Comparison of ENCODE assay signal across 8 cellular contexts in genomic region chr20:833450-834150, GRCh38. TPM values are rescaled to one million over a fixed set of nuclear protein-coding genes. Genes with fewer than 3 reads are reported as not detected.
DNase-seq lines count a peak whose midpoint lies in the region; ATAC-seq, FAIRE-seq and TF ChIP-seq lines count a peak whose summit lies in the region.

Gene FAM110A (plus strand): TSS chr20:833715. CDS start chr20:844805, 11,090 bp downstream.

- peak within 1 kb of the TSS; percentile 91 for H3K4me3 Mint-ChIP-seq in activated T-helper 17 cell treated with anti-CD3 and anti-CD28 coated beads, Interleukin-2, amount 50 U/mL, for 72 hours
- peak within 1 kb of the TSS; percentile 81 to 94 (median 88) for H3K4me3 Mint-ChIP-seq in naive thymus-derived CD8-positive, alpha-beta T cell
- peak within 1 kb of the TSS; percentile 94 to 97 for H3K4me3 Mint-ChIP-seq in stimulated activated naive B cell treated with anti-CD40 and anti-IgM and Interleukin-4, amounts not matched to agents 10 μg/mL and 1 μg/mL and 100 μg/mL, for 72 hours

- POLR2A ChIA-PET in naive thymus-derived CD8-positive, alpha-beta T cell (lab: Charles Lee) = interaction anchor here (0.5 to 3.8 kb wide), 10 partner anchors 11 to 1269 kb away, joined by 3 to 99 read pairs (median 3); partner anchors contain the start of gene PSMF1

- peak; percentile 95 for DNase-seq in ELR (ENCODE audit: low read depth)
- DNase-seq in H54 (ENCODE audit: insufficient read length, low spot score) = peak; percentile 95
- DNase-seq in LoVo (ENCODE audit: low spot score) = peak; percentile 93
- peak; percentile 96 for DNase-seq in RWPE2 (ENCODE audit: low spot score)
- DNase-seq in fibroblast of lung (ENCODE audit: low read depth in 2 of 2) = peak; percentile 89 to 94
- peak; percentile 90 to 97 (median 94) for DNase-seq in naive thymus-derived CD8-positive, alpha-beta T cell
- peak; percentile 94 for DNase-seq in stimulated activated naive B cell treated with anti-CD40 and anti-IgM and Interleukin-4, amounts not matched to agents 10 μg/mL and 1 μg/mL and 100 μg/mL, for 72 hours

- peaks cover 34% of the 10 kb centered on the region for H3K79me2 ChIP-seq in fibroblast of lung (ENCODE audit: control insufficient read depth, insufficient read depth, low read length)

- H3K36me3 ChIP-seq in RWPE2 (ENCODE audit: low read depth) (no peaks in the 10 kb centered on the region; the same call in 1 of the 2 replicates), fibroblast of lung (ENCODE audit: control insufficient read depth, insufficient read depth, low read length) (no peaks in the 10 kb centered on the region)

- H3K27ac ChIP-seq in RWPE2 (ENCODE audit: poor library complexity, severe bottlenecking) (peak within 1 kb of the TSS; percentile 75), fibroblast of lung (ENCODE audit: insufficient read depth, low read length) (peak within 1 kb of the TSS; percentile 90)

- no peaks in the 10 kb centered on the region for H3K27me3 ChIP-seq in RWPE2 (ENCODE audit: insufficient read depth, poor library complexity, severe bottlenecking)
- H3K27me3 ChIP-seq in fibroblast of lung (ENCODE audit: control insufficient read depth, insufficient read depth, low read length) = no peaks in the 10 kb centered on the region

- ATAC-seq in RWPE2 (ENCODE audit: low read depth) = peak; percentile 92
- peak; percentile 89 for ATAC-seq in activated T-helper 17 cell treated with anti-CD3 and anti-CD28 coated beads, Interleukin-2, amount 50 U/mL, for 72 hours (replicated peaks)
- ATAC-seq in naive thymus-derived CD8-positive, alpha-beta T cell = peak; percentile 89 to 94
- ATAC-seq in stimulated activated naive B cell treated with anti-CD40 and anti-IgM and Interleukin-4, amounts not matched to agents 10 μg/mL and 1 μg/mL and 100 μg/mL, for 72 hours (replicated peaks) = peak; percentile 90 to 93

- peak within 1 kb of the TSS; percentile 91 for H3K27ac Mint-ChIP-seq in activated T-helper 17 cell treated with anti-CD3 and anti-CD28 coated beads, Interleukin-2, amount 50 U/mL, for 72 hours
- peak within 1 kb of the TSS; percentile 60 to 96 (median 89) for H3K27ac Mint-ChIP-seq in naive thymus-derived CD8-positive, alpha-beta T cell
- peak within 1 kb of the TSS; percentile 94 for H3K27ac Mint-ChIP-seq in stimulated activated naive B cell treated with anti-CD40 and anti-IgM and Interleukin-4, amounts not matched to agents 10 μg/mL and 1 μg/mL and 100 μg/mL, for 72 hours

- peak within 1 kb of the TSS; percentile 98 for H3K4me2 ChIP-seq in fibroblast of lung (ENCODE audit: extremely low read depth, insufficient read depth, low read length)

- TF ChIP-seq POLR2A in H54 (IDR thresholded peaks at IDR 0.05; ENCODE audit: low read depth, low read length) = peak; percentile 72

- peak within 1 kb of the TSS; percentile 91 for H3K9ac ChIP-seq in fibroblast of lung (ENCODE audit: insufficient read depth, low read length)

- no peak for FAIRE-seq in H54 (lab: Jason Lieb, UNC)

- H3K9me3 ChIP-seq in RWPE2 (ENCODE audit: severe bottlenecking) = no peaks in the 10 kb centered on the region
- no peaks in the 10 kb centered on the region for H3K9me3 ChIP-seq in fibroblast of lung (ENCODE audit: control insufficient read depth, insufficient read depth, low read depth, low read length)

- TF ChIP-seq CTCF in RWPE2 (IDR thresholded peaks at IDR 0.05; ENCODE audit: poor library complexity, severe bottlenecking) = no peak
- no peak for TF ChIP-seq CTCF in fibroblast of lung (conservative IDR thresholded peaks at IDR 0.05 in 1 of 2, IDR thresholded peaks at IDR 0.05 in 1 of 2; ENCODE audit: low read depth in 1 of 2, low read length in 2 of 2)

- H3K4me1 ChIP-seq in RWPE2 (ENCODE audit: insufficient read depth, poor library complexity, severe bottlenecking) (peaks cover 17% of the 10 kb centered on the region), fibroblast of lung (ENCODE audit: control insufficient read depth, extremely low read depth, insufficient read depth, low read length) (peaks cover 2% of the 10 kb centered on the region)

- no peaks in the 10 kb centered on the region for H3K9me3 Mint-ChIP-seq in activated T-helper 17 cell treated with anti-CD3 and anti-CD28 coated beads, Interleukin-2, amount 50 U/mL, for 72 hours
- H3K9me3 Mint-ChIP-seq in naive thymus-derived CD8-positive, alpha-beta T cell = no peaks in the 10 kb centered on the region
- H3K9me3 Mint-ChIP-seq in stimulated activated naive B cell treated with anti-CD40 and anti-IgM and Interleukin-4, amounts not matched to agents 10 μg/mL and 1 μg/mL and 100 μg/mL, for 72 hours = peaks cover 5% of the 10 kb centered on the region in 2 donors

- no peaks in the 10 kb centered on the region for H4K20me1 ChIP-seq in fibroblast of lung (ENCODE audit: control insufficient read depth, extremely low read depth, insufficient read depth, low read length)

- H2AFZ ChIP-seq in fibroblast of lung (ENCODE audit: low read length) = peak within 1 kb of the TSS; percentile 87

- no peaks in the 10 kb centered on the region for H3K27me3 Mint-ChIP-seq in activated T-helper 17 cell treated with anti-CD3 and anti-CD28 coated beads, Interleukin-2, amount 50 U/mL, for 72 hours
- H3K27me3 Mint-ChIP-seq in naive thymus-derived CD8-positive, alpha-beta T cell = no peaks in the 10 kb centered on the region
- no peaks in the 10 kb centered on the region for H3K27me3 Mint-ChIP-seq in stimulated activated naive B cell treated with anti-CD40 and anti-IgM and Interleukin-4, amounts not matched to agents 10 μg/mL and 1 μg/mL and 100 μg/mL, for 72 hours

- H3K4me3 ChIP-seq in RWPE2 (ENCODE audit: severe bottlenecking) = peak within 1 kb of the TSS; percentile 88
- H3K4me3 ChIP-seq in fibroblast of lung (replicated peaks in 1 of 4; ENCODE audit: control extremely low read depth in 1 of 4, insufficient read depth in 1 of 4, low read depth in 3 of 4, low read length in 4 of 4) = peak within 1 kb of the TSS; percentile 62 to 95 (median 82)

- peaks cover 28% of the 10 kb centered on the region for H3K4me1 Mint-ChIP-seq in activated T-helper 17 cell treated with anti-CD3 and anti-CD28 coated beads, Interleukin-2, amount 50 U/mL, for 72 hours
- peaks cover 25 to 56% (median 45%) of the 10 kb centered on the region in 4 donors for H3K4me1 Mint-ChIP-seq in naive thymus-derived CD8-positive, alpha-beta T cell
- peaks cover 32 to 46% of the 10 kb centered on the region in 2 donors for H3K4me1 Mint-ChIP-seq in stimulated activated naive B cell treated with anti-CD40 and anti-IgM and Interleukin-4, amounts not matched to agents 10 μg/mL and 1 μg/mL and 100 μg/mL, for 72 hours

- H3K36me3 Mint-ChIP-seq in activated T-helper 17 cell treated with anti-CD3 and anti-CD28 coated beads, Interleukin-2, amount 50 U/mL, for 72 hours (ENCODE audit: low read depth) = no peaks in the 10 kb centered on the region
- no peaks in the 10 kb centered on the region for H3K36me3 Mint-ChIP-seq in naive thymus-derived CD8-positive, alpha-beta T cell
- peaks cover 4 to 10% of the 10 kb centered on the region in 2 donors for H3K36me3 Mint-ChIP-seq in stimulated activated naive B cell treated with anti-CD40 and anti-IgM and Interleukin-4, amounts not matched to agents 10 μg/mL and 1 μg/mL and 100 μg/mL, for 72 hours

RNA-seq across cellular contexts. Expression of gene FAM110A, which starts in this region (rescaled TPM):
- 10 to 100 TPM; 17.4 to 20.8 TPM for total RNA-seq in activated T-helper 17 cell treated with anti-CD3 and anti-CD28 coated beads, Interleukin-2, amount 50 U/mL, for 72 hours
- total RNA-seq in fibroblast of lung = 1.3 and 1.8 TPM in 2 replicates
- polyA plus RNA-seq in fibroblast of lung = 1.5 and 4.0 TPM in 2 replicates
- 2.3 and 6.6 TPM in 2 replicates for polyA plus RNA-seq in fibroblast of lung (2012)
- 0.86 and 6.2 TPM in 2 replicates for polyA minus RNA-seq in fibroblast of lung (ENCODE audit: low replicate concordance)
- total RNA-seq in naive thymus-derived CD8-positive, alpha-beta T cell = 10 to 100 TPM; 20.3 to 24.5 TPM
- 10 to 100 TPM in 1 of 3 donors, 1 to 10 TPM in 2; 4.5 to 21.4 (median 9.4) TPM for polyA plus RNA-seq in naive thymus-derived CD8-positive, alpha-beta T cell

Comparison
In these comparisons a context has a peak if more than half of its experiments do, and no peak if none do; other contexts are left out.
1. Peak in every context shown above with its lines: DNase-seq, ATAC-seq, H3K4me3 ChIP-seq and H3K27ac ChIP-seq.